8 cellular contexts compared by ENCODE assay signal in the genomic region with DNA sequence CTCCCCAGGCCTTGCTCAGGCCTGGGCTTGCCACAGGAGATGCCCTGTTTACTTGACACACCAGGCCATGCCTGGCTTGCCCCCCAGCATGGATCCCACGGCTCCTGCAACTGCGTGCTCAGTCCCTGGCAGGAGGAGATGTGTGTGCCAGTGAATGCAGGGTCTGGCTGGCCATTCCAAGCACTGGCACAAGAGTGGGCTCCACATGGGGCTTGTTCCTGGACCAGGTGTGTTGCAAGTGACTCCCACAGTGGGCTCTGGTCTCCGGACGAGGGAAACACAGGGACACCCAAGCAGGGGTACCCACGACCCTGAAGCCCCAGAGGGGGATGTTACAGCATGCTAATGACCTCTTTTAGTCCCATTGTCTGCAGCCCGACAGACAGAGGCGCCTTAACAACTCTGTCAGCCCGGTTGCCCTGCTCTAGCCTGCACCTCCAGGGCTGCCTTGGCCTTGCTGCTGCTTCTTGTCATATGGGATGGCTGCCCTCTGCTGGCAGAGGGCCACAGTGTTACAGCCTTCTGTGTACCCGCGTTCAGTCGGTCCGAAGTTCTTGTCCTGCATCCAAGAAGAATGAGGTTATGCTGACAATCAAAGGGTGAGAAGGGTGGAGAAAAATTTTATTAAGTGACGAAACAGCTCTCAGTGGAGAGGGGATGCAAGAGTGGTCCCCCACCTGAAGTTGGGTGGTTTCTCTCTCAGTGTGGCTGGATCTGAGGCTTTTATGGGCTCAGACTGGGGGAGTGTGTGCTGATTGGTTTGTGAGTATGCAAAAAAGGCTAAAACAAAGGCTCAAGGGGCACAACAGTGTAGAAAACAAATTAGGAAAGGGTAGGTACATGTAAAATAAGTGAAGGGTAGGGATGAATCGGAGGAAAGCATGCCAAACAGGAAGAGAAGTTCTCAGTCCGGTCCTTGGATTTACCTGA.
A peak's percentile ranks its signal among the peaks of the same experiment; 100 is the strongest.
DNase-seq lines count a peak whose midpoint lies in the region; FAIRE-seq and TF ChIP-seq lines count a peak whose summit lies in the region.

No MANE protein-coding gene starts in this region.

- DNase-seq in GF-D8 (lab: John Stamatoyannopoulos, UW), result peak; percentile 1
- DNase-seq in HuH-7 (ENCODE audit: low spot score), result peak; percentile 18
- DNase-seq in activated CD4-positive, alpha-beta T cell treated with anti-CD3 and anti-CD28 coated beads for 24 hours (ENCODE audit: low read depth in 2 of 2), result peak; percentile 3 to 34
- peak; percentile 70 for DNase-seq in epithelial cell of esophagus (ENCODE audit: low read depth)
- no peak for DNase-seq in frontal cortex (ENCODE audit: low spot score in 2 of 2)
- no peak for DNase-seq in NCI-H2029 treated with DMSO at 0.1 percent for 48 hours (lab: John Stamatoyannopoulos, UW)
- no peak for DNase-seq in NOMO-1 treated with dmso at 0.1 percent for 144 hours (lab: John Stamatoyannopoulos, UW; ENCODE audit: unreplicated experiment)

- H3F3A ChIP-seq in neural cell (ENCODE audit: insufficient read depth, low read length, poor library complexity, severe bottlenecking), result no peaks in the 10 kb centered on the region

- H4K20me1 ChIP-seq in neural cell (ENCODE audit: insufficient read depth), result no peaks in the 10 kb centered on the region

- no peaks in the 10 kb centered on the region for H3K36me3 ChIP-seq in neural cell (ENCODE audit: insufficient read depth, low read length)

- H3K4me3 ChIP-seq in epithelial cell of esophagus (ENCODE audit: low read length) (no peak overlapping the region), neural cell (ENCODE audit: low read length) (no peak overlapping the region)

- H3K27me3 ChIP-seq in neural cell (ENCODE audit: insufficient read depth, low read depth, low read length), result no peaks in the 10 kb centered on the region

- no peak for TF ChIP-seq EP300 in neural cell (conservative IDR thresholded peaks at IDR 0.05; ENCODE audit: poor library complexity, severe bottlenecking)

- no peak for FAIRE-seq in frontal cortex (lab: Jason Lieb, UNC)

- no peaks in the 10 kb centered on the region for H3K79me2 ChIP-seq in neural cell (replicated peaks; ENCODE audit: insufficient read depth, low read length)

- H3K4me2 ChIP-seq in neural cell (ENCODE audit: low read length), result no peak overlapping the region

- TF ChIP-seq CTCF in epithelial cell of esophagus (IDR thresholded peaks at IDR 0.05; ENCODE audit: insufficient read depth, low read depth, low read length, missing control alignments), result peak; percentile 58
- peak; percentile 67 for TF ChIP-seq CTCF in neural cell (IDR thresholded peaks at IDR 0.05; ENCODE audit: poor library complexity, severe bottlenecking)

- no peak overlapping the region for H3K27ac ChIP-seq in neural cell (ENCODE audit: low read length)

- no peaks in the 10 kb centered on the region for H3K9me2 ChIP-seq in neural cell (ENCODE audit: insufficient read depth, low read length)

- no peaks in the 10 kb centered on the region for H3K9me3 ChIP-seq in neural cell (ENCODE audit: low read length)

- peak; percentile 67 for TF ChIP-seq RAD21 in neural cell (conservative IDR thresholded peaks at IDR 0.05)

- H2AFZ ChIP-seq in neural cell (ENCODE audit: low read depth, low read length), result no peak overlapping the region

- no peak overlapping the region for H3K9ac ChIP-seq in neural cell (ENCODE audit: low read length)

TF ChIP-seq in neural cell, 6 proteins besides CTCF, POLR2A, EP300 and RAD21:
- TF ChIP-seq SMC3 (conservative IDR thresholded peaks at IDR 0.05; ENCODE audit: poor library complexity), result peak; percentile 76
- no peak for TF ChIP-seq POLR2AphosphoS5 (IDR thresholded peaks at IDR 0.05)

Comparison
In these comparisons a context has a peak if more than half of its experiments do, and no peak if none do; other contexts are left out.
1. DNase-seq: peak in GF-D8 (single experiment), HuH-7 (single experiment), activated CD4-positive, alpha-beta T cell treated with anti-CD3 and anti-CD28 coated beads for 24 hours (2 of 2) and epithelial cell of esophagus (single experiment); none in frontal cortex (0 of 2), NCI-H2029 treated with DMSO at 0.1 percent for 48 hours (single experiment) and NOMO-1 treated with dmso at 0.1 percent for 144 hours (single experiment).